ENCODE assay signal across 11 cellular contexts in genomic region chr19:34135401-34135800, GRCh38. TPM values are rescaled to one million over a fixed set of nuclear protein-coding genes. Genes with fewer than 3 reads are reported as not detected.
A peak's percentile ranks its signal among the peaks of the same experiment; 100 is the strongest.
DNase-seq lines count a peak whose midpoint lies in the region; ATAC-seq and TF ChIP-seq lines count a peak whose summit lies in the region.
"Had no signal": no experiment of that assay in that cellular context is flagged by ENCODE, and none has a peak within 500 bp of the region (broad histone marks: within the 10 kb centered on the region; RNA-seq: fewer than 3 reads in every experiment).

No MANE protein-coding gene starts in this region.

- H3K27ac ChIP-seq in BLaER1 treated with 17β-estradiol and CSF1 and Interleukin-3, amounts not matched to agents 10 nM and 100 nM = peak overlapping the region in 5 of 11 experiments; percentile 21 to 93 (median 88); a peak in 8 of 22 replicates
- H3K27ac ChIP-seq in GM23338 (ENCODE audit: low read depth) = no peak overlapping the region

- H2AFZ ChIP-seq in GM23338 = no peak overlapping the region; the same call in 1 of the 2 replicates

- H3F3A ChIP-seq in GM23338 (replicated peaks; ENCODE audit: low read depth) = peaks cover 7% of the 10 kb centered on the region; the same call in 1 of the 2 replicates

- H3K36me3 ChIP-seq in BLaER1 treated with 17β-estradiol and CSF1 and Interleukin-3, amounts not matched to agents 10 nM and 100 nM = no peaks in the 10 kb centered on the region
- H3K36me3 ChIP-seq in GM23338 (ENCODE audit: insufficient read depth) = no peaks in the 10 kb centered on the region
- H3K36me3 ChIP-seq: colonic mucosa had no signal

- no peaks in the 10 kb centered on the region for H3K9me3 ChIP-seq in BLaER1 treated with 17β-estradiol and CSF1 and Interleukin-3, amounts not matched to agents 10 nM and 100 nM (replicated peaks in 1 of 11)
- H3K9me3 ChIP-seq: colonic mucosa had no signal

- peak overlapping the region; percentile 95; the same call in 1 of the 2 replicates for H3K27ac Mint-ChIP-seq in GM23338
- H3K27ac Mint-ChIP-seq in activated T-helper 1 cell treated with anti-CD3 and anti-CD28 coated beads, Interleukin-12 subunit alpha, Interleukin-12 subunit beta, Interleukin-2, Interleukin-4 antibody, amounts not matched to agents 30 ng/mL and 10 ng/mL and 1 ng/mL, durations not matched to agents 14 hours and 24 hours and 36 hours = peak overlapping the region; percentile 40
- H3K27ac Mint-ChIP-seq in memory B cell = peak overlapping the region; percentile 93

- ATAC-seq in GM23338 = no peak
- no peak for ATAC-seq in memory B cell (ENCODE audit: low read depth)

- H3K36me3 Mint-ChIP-seq in GM23338 (ENCODE audit: low read depth) (no peaks in the 10 kb centered on the region), memory B cell (no peaks in the 10 kb centered on the region)
- no peaks in the 10 kb centered on the region for H3K36me3 Mint-ChIP-seq in activated T-helper 1 cell treated with anti-CD3 and anti-CD28 coated beads, Interleukin-12 subunit alpha, Interleukin-12 subunit beta, Interleukin-2, Interleukin-4 antibody, amounts not matched to agents 30 ng/mL and 10 ng/mL and 1 ng/mL, durations not matched to agents 14 hours and 24 hours and 36 hours (ENCODE audit: low read depth)

- peaks cover 3% of the 10 kb centered on the region; the same call in 1 of the 3 replicates for H3K9me3 Mint-ChIP-seq in GM23338
- H3K9me3 Mint-ChIP-seq in activated T-helper 1 cell treated with anti-CD3 and anti-CD28 coated beads, Interleukin-12 subunit alpha, Interleukin-12 subunit beta, Interleukin-2, Interleukin-4 antibody, amounts not matched to agents 30 ng/mL and 10 ng/mL and 1 ng/mL, durations not matched to agents 14 hours and 24 hours and 36 hours = no peaks in the 10 kb centered on the region
- H3K9me3 Mint-ChIP-seq in memory B cell = no peaks in the 10 kb centered on the region

- H3K4me1 Mint-ChIP-seq in GM23338 (no peaks in the 10 kb centered on the region), memory B cell (peaks cover 4% of the 10 kb centered on the region)
- no peaks in the 10 kb centered on the region for H3K4me1 Mint-ChIP-seq in activated T-helper 1 cell treated with anti-CD3 and anti-CD28 coated beads, Interleukin-12 subunit alpha, Interleukin-12 subunit beta, Interleukin-2, Interleukin-4 antibody, amounts not matched to agents 30 ng/mL and 10 ng/mL and 1 ng/mL, durations not matched to agents 14 hours and 24 hours and 36 hours (ENCODE audit: low read depth)

- H3K4me1 ChIP-seq in BLaER1 treated with 17β-estradiol and CSF1 and Interleukin-3, amounts not matched to agents 10 nM and 100 nM = peaks cover 7 to 18% (median 12%) of the 10 kb centered on the region in 10 experiments; a peak in 19 of 20 replicates
- H3K4me1 ChIP-seq in GM23338 (ENCODE audit: insufficient read depth) = peaks cover 3% of the 10 kb centered on the region; the same call in 1 of the 2 replicates
- H3K4me1 ChIP-seq: colonic mucosa had no signal

- intact Hi-C loops in activated T-helper 1 cell treated with anti-CD3 and anti-CD28 coated beads, Interleukin-12 subunit alpha, Interleukin-12 subunit beta, Interleukin-2, Interleukin-4 antibody, amounts not matched to agents 30 ng/mL and 10 ng/mL and 1 ng/mL, durations not matched to agents 14 hours and 24 hours and 36 hours (cut with micrococcal nuclease) = loop anchor here (2.0 kb wide), 1 partner anchor 339 kb away; the partner anchor contains the start of gene KCTD15

- peak overlapping the region; percentile 78 to 97 (median 87) for H3K4me2 ChIP-seq in BLaER1 treated with 17β-estradiol and CSF1 and Interleukin-3, amounts not matched to agents 10 nM and 100 nM
- H3K4me2 ChIP-seq in GM23338 = peak overlapping the region; percentile 85

- H3K27me3 ChIP-seq in BLaER1 treated with 17β-estradiol and CSF1 and Interleukin-3, amounts not matched to agents 10 nM and 100 nM = no peaks in the 10 kb centered on the region
- no peaks in the 10 kb centered on the region for H3K27me3 ChIP-seq in GM23338 (ENCODE audit: insufficient read depth)
- H3K27me3 ChIP-seq: colonic mucosa had no signal

- H3K4me3 ChIP-seq in BLaER1 treated with 17β-estradiol and CSF1 and Interleukin-3, amounts not matched to agents 10 nM and 100 nM = peak overlapping the region in 5 of 10 experiments; percentile 66 to 83 (median 77); a peak in 9 of 20 replicates
- peak overlapping the region; percentile 93 for H3K4me3 ChIP-seq in GM23338

- DNase-seq in GM23338 (ENCODE audit: low spot score) (no peak), memory B cell (ENCODE audit: low spot score in 2 of 2) (no peak), GM10266 (ENCODE audit: extremely low spot score) (no peak), COLO829 (ENCODE audit: low spot score) (no peak), amniotic stem cell (lab: John Stamatoyannopoulos, UW) (no peak)
- DNase-seq in activated T-helper 1 cell treated with anti-CD3 and anti-CD28 coated beads, Interleukin-12 subunit alpha, Interleukin-12 subunit beta, Interleukin-2, Interleukin-4 antibody, amounts not matched to agents 30 ng/mL and 10 ng/mL and 1 ng/mL, durations not matched to agents 14 hours and 24 hours and 36 hours (ENCODE audit: low spot score) = no peak
- no peak for DNase-seq in activated effector memory CD4-positive, alpha-beta T cell treated with Interleukin-2 at 50 U/mL for 16 hours
- DNase-seq: colonic mucosa; NCI-H2029 treated with DMSO at 0.1 percent for 48 hours; stimulated activated CD4-positive, alpha-beta T cell treated with anti-CD3 and anti-CD28 coated beads, Interleukin-4, amount 100 ng/mL, for 4 hours had no signal

- peaks cover 6% of the 10 kb centered on the region for H3K27me3 Mint-ChIP-seq in GM23338 (ENCODE audit: insufficient read depth, low read depth, poor library complexity)
- H3K27me3 Mint-ChIP-seq in activated T-helper 1 cell treated with anti-CD3 and anti-CD28 coated beads, Interleukin-12 subunit alpha, Interleukin-12 subunit beta, Interleukin-2, Interleukin-4 antibody, amounts not matched to agents 30 ng/mL and 10 ng/mL and 1 ng/mL, durations not matched to agents 14 hours and 24 hours and 36 hours (ENCODE audit: insufficient read depth) = peaks cover 9% of the 10 kb centered on the region
- no peaks in the 10 kb centered on the region for H3K27me3 Mint-ChIP-seq in memory B cell

- no peaks in the 10 kb centered on the region for H3K9me2 ChIP-seq in GM23338 (ENCODE audit: insufficient read depth)

- H4K20me1 ChIP-seq in BLaER1 treated with 17β-estradiol and CSF1 and Interleukin-3, amounts not matched to agents 10 nM and 100 nM = no peaks in the 10 kb centered on the region
- no peaks in the 10 kb centered on the region for H4K20me1 ChIP-seq in GM23338 (replicated peaks; ENCODE audit: insufficient read depth)

- H3K9ac ChIP-seq in BLaER1 treated with 17β-estradiol and CSF1 and Interleukin-3, amounts not matched to agents 10 nM and 100 nM = peak overlapping the region in 6 of 11 experiments; percentile 18 to 89 (median 86); a peak in 8 of 22 replicates

- TF ChIP-seq CTCF in GM23338 (conservative IDR thresholded peaks at IDR 0.05; ENCODE audit: low read depth in 2 of 2) (no peak), GM10266 (IDR thresholded peaks at IDR 0.05; ENCODE audit: control insufficient read depth, insufficient read depth, low read depth, missing control alignments) (no peak)

- peak overlapping the region; percentile 92 for H3K4me3 Mint-ChIP-seq in GM23338
- peak overlapping the region; percentile 88 for H3K4me3 Mint-ChIP-seq in activated T-helper 1 cell treated with anti-CD3 and anti-CD28 coated beads, Interleukin-12 subunit alpha, Interleukin-12 subunit beta, Interleukin-2, Interleukin-4 antibody, amounts not matched to agents 30 ng/mL and 10 ng/mL and 1 ng/mL, durations not matched to agents 14 hours and 24 hours and 36 hours
- H3K4me3 Mint-ChIP-seq in memory B cell = peak overlapping the region; percentile 96

- H3K79me2 ChIP-seq in GM23338 (replicated peaks; ENCODE audit: insufficient read depth) = no peaks in the 10 kb centered on the region

TF ChIP-seq in GM23338, 12 proteins besides CTCF, POLR2A, EP300 and RAD21:
- no peak for TF ChIP-seq CREB1 (CRISPR knock-in tag; IDR thresholded peaks at IDR 0.05; ENCODE audit: low read depth)

RNA-seq across cellular contexts. Expression of gene LSM14A, which starts 36.9 kb away (rescaled TPM):
- total RNA-seq in GM23338 (2014; rRNA removed; shearing (Covaris generic)) = 148 and 166 TPM in 2 replicates
- polyA plus RNA-seq in GM23338 (2016; fragmentation: Nextera tagmentation; extraction: Ambion mirVana) = 98.8 and 109 TPM in 2 replicates
- total RNA-seq in activated T-helper 1 cell treated with anti-CD3 and anti-CD28 coated beads, Interleukin-12 subunit alpha, Interleukin-12 subunit beta, Interleukin-2, Interleukin-4 antibody, amounts not matched to agents 30 ng/mL and 10 ng/mL and 1 ng/mL, durations not matched to agents 14 hours and 24 hours and 36 hours = 118 and 121 TPM in 2 replicates

Comparison
In these comparisons a context has a peak if more than half of its experiments do, and no peak if none do; other contexts are left out.
1. H3K27ac Mint-ChIP-seq: peak in every context shown above with its lines; median percentile 95 in GM23338; 93 in memory B cell; 40 in activated T-helper 1 cell treated with anti-CD3 and anti-CD28 coated beads, Interleukin-12 subunit alpha, Interleukin-12 subunit beta, Interleukin-2, Interleukin-4 antibody, amounts not matched to agents 30 ng/mL and 10 ng/mL and 1 ng/mL, durations not matched to agents 14 hours and 24 hours and 36 hours.